ENCODE assay signal across 1 cellular context in the genomic region with DNA sequence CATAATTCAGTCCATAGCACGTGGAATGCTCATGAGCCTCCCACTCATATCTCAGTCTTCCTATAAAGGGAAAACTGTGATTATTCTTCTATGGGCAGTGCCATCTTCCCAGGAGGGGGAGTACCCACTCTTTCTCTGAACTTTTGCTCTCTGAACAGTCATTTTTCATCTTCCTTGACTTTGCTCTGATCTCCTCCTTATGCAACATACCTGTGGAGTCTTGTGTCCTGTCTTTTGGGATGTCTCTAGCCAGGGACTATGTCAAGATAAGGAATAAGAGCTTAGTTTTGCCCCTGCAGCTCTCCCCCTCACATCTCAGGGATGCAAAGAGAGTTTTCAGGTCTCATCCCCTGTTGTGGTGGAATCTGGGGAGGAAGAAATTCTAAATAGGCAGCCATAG.
TF ChIP-seq lines count a peak whose summit lies in the region.

No MANE protein-coding gene starts in this region.

TF ChIP-seq in GM23338, 12 proteins besides CTCF, POLR2A, EP300 and RAD21 (continued from another document):
- TF ChIP-seq ZNF462 (CRISPR knock-in tag; IDR thresholded peaks at IDR 0.05), result no peak
- no peak for TF ChIP-seq STAT1 (IDR thresholded peaks at IDR 0.05; ENCODE audit: unreplicated experiment)
- no peak for TF ChIP-seq JUNB (IDR thresholded peaks at IDR 0.05; ENCODE audit: unreplicated experiment)
- TF ChIP-seq EZH2 (IDR thresholded peaks at IDR 0.05; ENCODE audit: low read depth, unreplicated experiment), result no peak
- TF ChIP-seq REST (IDR thresholded peaks at IDR 0.05; ENCODE audit: unreplicated experiment), result no peak
- TF ChIP-seq ZNF114 (CRISPR knock-in tag; IDR thresholded peaks at IDR 0.05), result no peak
